In the genomic region with DNA sequence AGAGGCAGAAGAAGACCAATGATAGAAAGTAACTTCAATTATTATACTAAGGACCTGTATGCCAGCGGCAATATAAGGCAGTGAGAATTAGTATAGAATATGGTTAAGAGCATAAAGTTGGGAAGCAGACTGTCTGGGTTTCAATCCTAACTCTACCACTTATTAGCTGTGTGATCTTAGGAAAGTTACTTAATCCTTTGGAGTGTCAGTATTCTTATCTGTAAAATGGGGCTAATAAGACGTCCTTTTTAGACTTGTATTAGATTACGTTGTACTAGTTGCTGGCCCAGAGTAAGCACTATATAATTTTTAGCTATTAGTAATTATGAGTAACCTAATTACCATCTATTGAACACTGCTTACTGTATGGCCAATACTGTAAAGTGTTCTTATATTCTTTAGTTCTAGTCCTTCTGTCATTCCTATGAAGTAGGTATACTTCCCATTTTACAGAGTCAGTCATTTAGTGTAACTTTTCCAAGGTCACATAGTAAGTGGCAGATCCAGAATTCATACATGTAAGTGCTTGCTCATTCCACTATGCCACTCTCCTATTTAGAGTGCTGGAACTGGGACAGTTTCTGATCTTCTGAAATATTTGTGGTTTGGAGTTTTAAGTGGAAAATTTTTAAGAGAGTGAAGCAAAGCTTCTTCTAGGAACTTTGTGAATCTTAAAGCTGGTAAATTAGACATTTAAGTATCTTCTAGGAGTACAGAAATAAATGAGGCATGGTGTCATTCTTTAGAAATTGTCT, we compare ENCODE assay signal across 1 cellular context.
TF ChIP-seq lines count a peak whose summit lies in the region.

No MANE protein-coding gene starts in this region.

TF ChIP-seq in SK-N-SH, 30 proteins besides CTCF, POLR2A, EP300 and RAD21 (continued from another document):
- TF ChIP-seq, protein P1, sequence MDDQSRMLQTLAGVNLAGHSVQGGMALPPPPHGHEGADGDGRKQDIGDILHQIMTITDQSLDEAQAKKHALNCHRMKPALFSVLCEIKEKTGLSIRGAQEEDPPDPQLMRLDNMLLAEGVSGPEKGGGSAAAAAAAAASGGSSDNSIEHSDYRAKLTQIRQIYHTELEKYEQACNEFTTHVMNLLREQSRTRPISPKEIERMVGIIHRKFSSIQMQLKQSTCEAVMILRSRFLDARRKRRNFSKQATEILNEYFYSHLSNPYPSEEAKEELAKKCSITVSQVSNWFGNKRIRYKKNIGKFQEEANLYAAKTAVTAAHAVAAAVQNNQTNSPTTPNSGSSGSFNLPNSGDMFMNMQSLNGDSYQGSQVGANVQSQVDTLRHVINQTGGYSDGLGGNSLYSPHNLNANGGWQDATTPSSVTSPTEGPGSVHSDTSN (IDR thresholded peaks at IDR 0.05) = no peak
- TF ChIP-seq GATA2 (CRISPR knock-in tag; IDR thresholded peaks at IDR 0.05) (no peak), ELF1 (IDR thresholded peaks at IDR 0.05) (no peak), NRF1 (IDR thresholded peaks at IDR 0.05; ENCODE audit: low read depth, low read length) (no peak)
- TF ChIP-seq, protein P2, sequence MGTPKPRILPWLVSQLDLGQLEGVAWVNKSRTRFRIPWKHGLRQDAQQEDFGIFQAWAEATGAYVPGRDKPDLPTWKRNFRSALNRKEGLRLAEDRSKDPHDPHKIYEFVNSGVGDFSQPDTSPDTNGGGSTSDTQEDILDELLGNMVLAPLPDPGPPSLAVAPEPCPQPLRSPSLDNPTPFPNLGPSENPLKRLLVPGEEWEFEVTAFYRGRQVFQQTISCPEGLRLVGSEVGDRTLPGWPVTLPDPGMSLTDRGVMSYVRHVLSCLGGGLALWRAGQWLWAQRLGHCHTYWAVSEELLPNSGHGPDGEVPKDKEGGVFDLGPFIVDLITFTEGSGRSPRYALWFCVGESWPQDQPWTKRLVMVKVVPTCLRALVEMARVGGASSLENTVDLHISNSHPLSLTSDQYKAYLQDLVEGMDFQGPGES (IDR thresholded peaks at IDR 0.05; ENCODE audit: low read depth, low read length) = no peak
- TF ChIP-seq, protein P3, sequence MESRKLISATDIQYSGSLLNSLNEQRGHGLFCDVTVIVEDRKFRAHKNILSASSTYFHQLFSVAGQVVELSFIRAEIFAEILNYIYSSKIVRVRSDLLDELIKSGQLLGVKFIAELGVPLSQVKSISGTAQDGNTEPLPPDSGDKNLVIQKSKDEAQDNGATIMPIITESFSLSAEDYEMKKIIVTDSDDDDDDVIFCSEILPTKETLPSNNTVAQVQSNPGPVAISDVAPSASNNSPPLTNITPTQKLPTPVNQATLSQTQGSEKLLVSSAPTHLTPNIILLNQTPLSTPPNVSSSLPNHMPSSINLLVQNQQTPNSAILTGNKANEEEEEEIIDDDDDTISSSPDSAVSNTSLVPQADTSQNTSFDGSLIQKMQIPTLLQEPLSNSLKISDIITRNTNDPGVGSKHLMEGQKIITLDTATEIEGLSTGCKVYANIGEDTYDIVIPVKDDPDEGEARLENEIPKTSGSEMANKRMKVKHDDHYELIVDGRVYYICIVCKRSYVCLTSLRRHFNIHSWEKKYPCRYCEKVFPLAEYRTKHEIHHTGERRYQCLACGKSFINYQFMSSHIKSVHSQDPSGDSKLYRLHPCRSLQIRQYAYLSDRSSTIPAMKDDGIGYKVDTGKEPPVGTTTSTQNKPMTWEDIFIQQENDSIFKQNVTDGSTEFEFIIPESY (IDR thresholded peaks at IDR 0.05; ENCODE audit: borderline replicate concordance, low read depth) = no peak
